Comparison of ENCODE assay signal across 20 cellular contexts in genomic region chr6:89692256-89692655, GRCh38.
"Had no signal": no experiment of that assay in that cellular context is flagged by ENCODE, and none has a peak within 500 bp of the region (broad histone marks: within the 10 kb centered on the region; RNA-seq: fewer than 3 reads in every experiment).

No MANE protein-coding gene starts in this region.

- ATAC-seq: left colon; naive thymus-derived CD4-positive, alpha-beta T cell; stimulated activated naive B cell treated with anti-CD40 and anti-IgM and Interleukin-4, amounts not matched to agents 10 μg/mL and 1 μg/mL and 100 μg/mL, for 72 hours; stimulated activated naive CD8-positive, alpha-beta T cell treated with anti-CD3 and anti-CD28 coated beads, Interleukin-15, amount 100 ng/mL, for 72 hours; upper lobe of right lung had no signal

- H3K27ac Mint-ChIP-seq: stimulated activated naive B cell treated with anti-CD40 and anti-IgM and Interleukin-4, amounts not matched to agents 10 μg/mL and 1 μg/mL and 100 μg/mL, for 72 hours; stimulated activated naive CD8-positive, alpha-beta T cell treated with anti-CD3 and anti-CD28 coated beads, Interleukin-15, amount 100 ng/mL, for 72 hours had no signal

- H3K27me3 Mint-ChIP-seq: naive thymus-derived CD4-positive, alpha-beta T cell; stimulated activated naive B cell treated with anti-CD40 and anti-IgM and Interleukin-4, amounts not matched to agents 10 μg/mL and 1 μg/mL and 100 μg/mL, for 72 hours; stimulated activated naive CD8-positive, alpha-beta T cell treated with anti-CD3 and anti-CD28 coated beads, Interleukin-15, amount 100 ng/mL, for 72 hours had no signal

- H3K4me1 Mint-ChIP-seq: nephron progenitor cell had no signal

- H2AFZ ChIP-seq: hepatocyte had no signal

- H3K4me3 Mint-ChIP-seq: naive thymus-derived CD4-positive, alpha-beta T cell; nephron progenitor cell; stimulated activated naive B cell treated with anti-CD40 and anti-IgM and Interleukin-4, amounts not matched to agents 10 μg/mL and 1 μg/mL and 100 μg/mL, for 72 hours; stimulated activated naive CD8-positive, alpha-beta T cell treated with anti-CD3 and anti-CD28 coated beads, Interleukin-15, amount 100 ng/mL, for 72 hours had no signal

- H3K9me3 ChIP-seq: neutrophil, right atrium auricular region, sigmoid colon, testis, tibial nerve, upper lobe of right lung, vagina had no signal

- H3K4me3 ChIP-seq: coronary artery, hepatocyte, right atrium auricular region, sigmoid colon, skin epidermis, testis, tibial nerve, upper lobe of right lung, vagina had no signal

- H3K4me2 ChIP-seq: hepatocyte had no signal

- H3K27ac ChIP-seq: coronary artery, hepatocyte, neutrophil, right atrium auricular region, sigmoid colon, skin epidermis, testis, tibial nerve, upper lobe of right lung, vagina had no signal

- H3K4me1 ChIP-seq: sigmoid colon, upper lobe of right lung, vagina had no signal

- H3K9me3 Mint-ChIP-seq: naive thymus-derived CD4-positive, alpha-beta T cell; nephron progenitor cell; stimulated activated naive B cell treated with anti-CD40 and anti-IgM and Interleukin-4, amounts not matched to agents 10 μg/mL and 1 μg/mL and 100 μg/mL, for 72 hours; stimulated activated naive CD8-positive, alpha-beta T cell treated with anti-CD3 and anti-CD28 coated beads, Interleukin-15, amount 100 ng/mL, for 72 hours had no signal

- H3K27me3 ChIP-seq: hepatocyte, neutrophil, right atrium auricular region, sigmoid colon, testis, tibial nerve, upper lobe of right lung, vagina had no signal

- DNase-seq: effector CD4-positive, alpha-beta T cell; foreskin melanocyte; head of caudate nucleus; left colon; naive thymus-derived CD4-positive, alpha-beta T cell; nephron progenitor cell; sigmoid colon; stimulated activated CD4-positive, alpha-beta T cell treated with anti-CD3 and anti-CD28 coated beads, Interleukin-2, amount 100 ng/mL, for 24 hours; stimulated activated CD4-positive, alpha-beta T cell treated with anti-CD3 and anti-CD28 coated beads, Interleukin-4, amount 100 ng/mL, for 4 hours; stimulated activated naive B cell treated with anti-CD40 and anti-IgM and Interleukin-4, amounts not matched to agents 10 μg/mL and 1 μg/mL and 100 μg/mL, for 72 hours; stimulated activated naive CD8-positive, alpha-beta T cell treated with anti-CD3 and anti-CD28 coated beads, Interleukin-15, amount 100 ng/mL, for 72 hours; testis; upper lobe of right lung had no signal
